25 cellular contexts compared by ENCODE assay signal in genomic region chr2:241770936-241771285, GRCh38. TPM values are rescaled to one million over a fixed set of nuclear protein-coding genes. Genes with fewer than 3 reads are reported as not detected.
A peak's percentile ranks its signal among the peaks of the same experiment; 100 is the strongest.
DNase-seq lines count a peak whose midpoint lies in the region; ATAC-seq, FAIRE-seq and TF ChIP-seq lines count a peak whose summit lies in the region.
"Had no signal": no experiment of that assay in that cellular context is flagged by ENCODE, and none has a peak within 500 bp of the region (broad histone marks: within the 10 kb centered on the region; RNA-seq: fewer than 3 reads in every experiment).

No MANE protein-coding gene starts in this region.

- ATAC-seq in GM18517 (IDR thresholded peaks at IDR 0.05; ENCODE audit: unreplicated experiment): no peak
- no peak for ATAC-seq in left lobe of liver

- TF ChIP-seq CTCF in D721Med (IDR thresholded peaks at IDR 0.05; ENCODE audit: insufficient read depth, missing control alignments) (no peak), H9 (conservative IDR thresholded peaks at IDR 0.05) (no peak), nephron progenitor cell (IDR thresholded peaks at IDR 0.05) (no peak)

- no peak overlapping the region for H2BK20ac ChIP-seq in H9 (ENCODE audit: low read depth, low read length, poor library complexity, severe bottlenecking)

- H3K23ac ChIP-seq in H9 (ENCODE audit: insufficient read length, low read depth, low read length): no peak overlapping the region

- no peaks in the 10 kb centered on the region for H3K9me3 Mint-ChIP-seq in H9
- H3K9me3 Mint-ChIP-seq in nephron progenitor cell: no peaks in the 10 kb centered on the region
- H3K9me3 Mint-ChIP-seq: activated CD4-positive, alpha-beta T cell treated with anti-CD3 and anti-CD28 coated beads, Interleukin-2, amount 10 ng/mL, durations not matched to agents 7 days and 5 days; T-helper 1 cell treated with Interleukin-12 subunit alpha and Interleukin-12 subunit beta and Interleukin-4 antibody, amounts not matched to agents 30 μg/mL and 1 μg/mL, for 36 hours had no signal

- no peak overlapping the region for H4K5ac ChIP-seq in H9 (ENCODE audit: insufficient read length, low read depth, low read length)

- H4K20me1 ChIP-seq in H9 (ENCODE audit: control insufficient read depth, insufficient read depth, insufficient read length): no peaks in the 10 kb centered on the region

- no peak overlapping the region for H2BK5ac ChIP-seq in H9 (ENCODE audit: insufficient read length, low read length)

- no peak overlapping the region for H3K4me3 ChIP-seq in ectodermal cell (ENCODE audit: insufficient read depth, low read depth, low read length)
- H3K4me3 ChIP-seq: adrenal gland, left lung, MG63, SJSA1, thyroid gland had no signal

- H3K4me2 ChIP-seq in H9 (ENCODE audit: insufficient read depth, insufficient read length, low read length): no peak overlapping the region

- no peaks in the 10 kb centered on the region for H3K4me1 ChIP-seq in H9 (ENCODE audit: insufficient read depth, low read length)
- peaks cover 13% of the 10 kb centered on the region for H3K4me1 ChIP-seq in ectodermal cell (ENCODE audit: control insufficient read depth, insufficient read depth, low read length)
- H3K4me1 ChIP-seq: adrenal gland, breast epithelium had no signal

- WGBS in H9 (ENCODE audit: extremely low coverage, insufficient read length, low lambda C conversion rate): no CpG with 5 or more reads among the region's 12 CpGs
- 94 to 95% methylated on average over 12 of the region's 12 CpGs for WGBS in ectodermal cell, 2 experiments

- H3K4ac ChIP-seq in H9 (ENCODE audit: low read depth, low read length): no peak overlapping the region

- DNase-seq in D721Med (ENCODE audit: insufficient read length, low spot score): peak; percentile 47
- DNase-seq in H9: no peak
- DNase-seq in nephron progenitor cell: no peak
- no peak for DNase-seq in left lobe of liver (ENCODE audit: low spot score)
- no peak for DNase-seq in HK-2 (ENCODE audit: unreplicated experiment)
- DNase-seq: activated CD4-positive, alpha-beta T cell treated with anti-CD3 and anti-CD28 coated beads, Interleukin-2, amount 10 ng/mL, durations not matched to agents 7 days and 5 days; DMS79 treated with DMSO at 0.1 percent for 48 hours; left lung; MG63; NCI-H1436 treated with DMSO at 0.1 percent for 48 hours; NCI-H510A; NK-92 treated with Interleukin-12 subunit alpha and Interleukin-12 subunit beta, amount 100 ng/mL, for 24 hours; small intestine; stimulated activated CD4-positive, alpha-beta T cell treated with anti-CD3 and anti-CD28 coated beads, Interleukin-2, amount 100 ng/mL, for 24 hours; stimulated activated naive CD4-positive, alpha-beta T cell had no signal

- H3K27ac Mint-ChIP-seq in H9 (peak overlapping the region in 2 of 3 experiments; percentile 77 to 94; a peak in 3 of 7 replicates), nephron progenitor cell (peak overlapping the region; percentile 90)
- H3K27ac Mint-ChIP-seq: activated CD4-positive, alpha-beta T cell treated with anti-CD3 and anti-CD28 coated beads, Interleukin-2, amount 10 ng/mL, durations not matched to agents 7 days and 5 days; T-helper 1 cell treated with Interleukin-12 subunit alpha and Interleukin-12 subunit beta and Interleukin-4 antibody, amounts not matched to agents 30 μg/mL and 1 μg/mL, for 36 hours had no signal

- H3K79me2 ChIP-seq in H9 (ENCODE audit: insufficient read depth, low read length): no peaks in the 10 kb centered on the region

- no peak overlapping the region for H2BK120ac ChIP-seq in H9 (ENCODE audit: low read depth, low read length, poor library complexity, severe bottlenecking)

- H3K27me3 ChIP-seq in H9 (ENCODE audit: insufficient read depth, low read length) (no peaks in the 10 kb centered on the region), ectodermal cell (ENCODE audit: control insufficient read depth, insufficient read depth, low read length, poor library complexity, severe bottlenecking) (no peaks in the 10 kb centered on the region)
- H3K27me3 ChIP-seq: MG63, thyroid gland had no signal

- no peak overlapping the region for H3K27ac ChIP-seq in H9 (ENCODE audit: insufficient read length, low read depth, low read length)
- H3K27ac ChIP-seq in ectodermal cell (ENCODE audit: insufficient read depth, low read depth, low read length, poor library complexity, severe bottlenecking): peak overlapping the region; percentile 87
- H3K27ac ChIP-seq: breast epithelium, left lung, neutrophil, SJSA1, thyroid gland had no signal

- H3K27me3 Mint-ChIP-seq in H9 (ENCODE audit: low read depth) (peaks cover 2% of the 10 kb centered on the region), nephron progenitor cell (ENCODE audit: low read depth, poor library complexity) (no peaks in the 10 kb centered on the region)
- H3K27me3 Mint-ChIP-seq: activated CD4-positive, alpha-beta T cell treated with anti-CD3 and anti-CD28 coated beads, Interleukin-2, amount 10 ng/mL, durations not matched to agents 7 days and 5 days had no signal

- H3T11ph ChIP-seq in H9 (ENCODE audit: low read length): no peak overlapping the region

- H3K23me2 ChIP-seq in H9 (ENCODE audit: insufficient read length, low read depth, low read length, poor library complexity, severe bottlenecking): peaks cover 3% of the 10 kb centered on the region

- H3K4me1 Mint-ChIP-seq in H9 (peaks cover 19 to 33% of the 10 kb centered on the region in 2 experiments), nephron progenitor cell (peaks cover 45% of the 10 kb centered on the region)

- no peak overlapping the region for H2AFZ ChIP-seq in H9 (ENCODE audit: low read length)

- H3K9me3 ChIP-seq in H9 (ENCODE audit: control insufficient read depth, low read depth, low read length): no peaks in the 10 kb centered on the region
- H3K9me3 ChIP-seq in ectodermal cell (ENCODE audit: control insufficient read depth, low read length): no peaks in the 10 kb centered on the region
- H3K9me3 ChIP-seq: adrenal gland, breast epithelium, left lung, MG63, neutrophil, SJSA1, thyroid gland had no signal

- no peaks in the 10 kb centered on the region for H3K79me1 ChIP-seq in H9 (ENCODE audit: insufficient read depth, low read depth, low read length, poor library complexity, severe bottlenecking)

- H3K4me3 Mint-ChIP-seq in H9: no peak overlapping the region
- H3K4me3 Mint-ChIP-seq in nephron progenitor cell: no peak overlapping the region
- H3K4me3 Mint-ChIP-seq: activated CD4-positive, alpha-beta T cell treated with anti-CD3 and anti-CD28 coated beads, Interleukin-2, amount 10 ng/mL, durations not matched to agents 7 days and 5 days; T-helper 1 cell treated with Interleukin-12 subunit alpha and Interleukin-12 subunit beta and Interleukin-4 antibody, amounts not matched to agents 30 μg/mL and 1 μg/mL, for 36 hours had no signal

- H4K8ac ChIP-seq in H9 (replicated peaks; ENCODE audit: insufficient read length, low read depth, low read length): no peak overlapping the region

- H4K91ac ChIP-seq in H9 (ENCODE audit: insufficient read length, low read depth, low read length): no peak overlapping the region

- H3K36me3 Mint-ChIP-seq in H9 (ENCODE audit: insufficient read depth in 1 of 3, low read depth in 3 of 3) (no peaks in the 10 kb centered on the region; a peak in 1 of 7 replicates), nephron progenitor cell (ENCODE audit: low read depth) (no peaks in the 10 kb centered on the region)

- no peak overlapping the region for H2AK5ac ChIP-seq in H9 (ENCODE audit: insufficient read length, low read length)

- H3K9ac ChIP-seq in H9 (ENCODE audit: extremely low read depth, insufficient read length, low read length): no peak overlapping the region

- no peak overlapping the region for H2BK15ac ChIP-seq in H9 (ENCODE audit: low read depth, low read length)

- no peak overlapping the region for H3K18ac ChIP-seq in H9 (ENCODE audit: insufficient read length, low read depth, low read length)

- FAIRE-seq in D721Med (lab: Jason Lieb, UNC): no peak
- FAIRE-seq: small intestine had no signal

- no peaks in the 10 kb centered on the region for H3K36me3 ChIP-seq in ectodermal cell (ENCODE audit: control insufficient read depth, insufficient read depth, low read length)
- H3K36me3 ChIP-seq: adrenal gland, breast epithelium, MG63, SJSA1, thyroid gland had no signal

- no peak overlapping the region for H3K14ac ChIP-seq in H9 (ENCODE audit: insufficient read depth, low read length)

- no peak overlapping the region for H3K56ac ChIP-seq in H9 (ENCODE audit: insufficient read length, low read depth, low read length)

- no peak overlapping the region for H2BK12ac ChIP-seq in H9 (ENCODE audit: insufficient read length, low read depth, low read length)

RNA-seq across cellular contexts. Expression of gene GAL3ST2, which starts 5.7 kb away (rescaled TPM):
- total RNA-seq in H9 (2021) (0.33 and 0.37 TPM in 2 replicates), left lobe of liver (0.55 TPM)
- not detected for polyA plus RNA-seq in ectodermal cell (2013, experiment 1 of 4)
- 0.18 TPM for polyA plus RNA-seq in ectodermal cell (2013, experiment 2 of 4)
- 0.32 TPM for polyA plus RNA-seq in ectodermal cell (2013, experiment 3 of 4)
- not detected for polyA plus RNA-seq in ectodermal cell (2013, experiment 4 of 4)
- total RNA-seq: activated CD4-positive, alpha-beta T cell treated with anti-CD3 and anti-CD28 coated beads, Interleukin-2, amount 10 ng/mL, durations not matched to agents 7 days and 5 days; left lung; pulmonary artery endothelial cell; SJSA1; thyroid gland had no signal

RNA-seq across cellular contexts. Expression of gene D2HGDH, which starts 36.5 kb away (rescaled TPM):
- total RNA-seq in H9 (2021) (10.0 TPM in 2 replicates), left lobe of liver (45.5 TPM)
- polyA plus RNA-seq in ectodermal cell (2013, experiment 1 of 4): 21.8 TPM
- 22.8 TPM for polyA plus RNA-seq in ectodermal cell (2013, experiment 2 of 4)
- polyA plus RNA-seq in ectodermal cell (2013, experiment 3 of 4): 27.5 TPM
- polyA plus RNA-seq in ectodermal cell (2013, experiment 4 of 4): 28.1 TPM

RNA-seq across cellular contexts. Expression of gene NEU4, which starts 38.1 kb away (rescaled TPM):
- total RNA-seq in H9 (2021) (0.42 and 0.70 TPM in 2 replicates), left lobe of liver (109 TPM)
- 1.1 TPM for polyA plus RNA-seq in ectodermal cell (2013, experiment 1 of 4)
- polyA plus RNA-seq in ectodermal cell (2013, experiment 2 of 4): 0.66 TPM
- polyA plus RNA-seq in ectodermal cell (2013, experiment 3 of 4): 0.59 TPM
- polyA plus RNA-seq in ectodermal cell (2013, experiment 4 of 4): 0.57 TPM
- total RNA-seq: H7, pulmonary artery endothelial cell, SJSA1 had no signal

Comparison
In these comparisons a context has a peak if more than half of its experiments do, and no peak if none do; other contexts are left out.
1. RNA of gene NEU4, which starts 38.1 kb away (total RNA-seq): 109 TPM in left lobe of liver (single experiment); 0.42 to 0.70 TPM in H9; every median in the first group is over 10 times any median in the second.